1 cellular context compared by ENCODE assay signal in genomic region chr1:116825735-116826438, GRCh38.
TF ChIP-seq lines count a peak whose summit lies in the region.

No MANE protein-coding gene starts in this region.

TF ChIP-seq in GM12878, 131 proteins besides CTCF, POLR2A, EP300 and RAD21 (continued from another document):
- 0 out of 2 replicates have a peak, but pooled peaks have one; percentile 63 for TF ChIP-seq MLLT1 (IDR thresholded peaks at IDR 0.05)
- peak; percentile 99 for TF ChIP-seq HDGF (IDR thresholded peaks at IDR 0.05)
- TF ChIP-seq IRF5 (IDR thresholded peaks at IDR 0.05; ENCODE audit: borderline replicate concordance): no peak
- TF ChIP-seq ETV6 (conservative IDR thresholded peaks at IDR 0.05 in 1 of 2, IDR thresholded peaks at IDR 0.05 in 1 of 2; ENCODE audit: borderline replicate concordance in 1 of 2, low read depth in 1 of 2): no peak
- 0 out of 2 replicates have a peak, but pooled peaks have one; percentile 5 for TF ChIP-seq BACH1 (IDR thresholded peaks at IDR 0.05; ENCODE audit: borderline replicate concordance)
- no peak for TF ChIP-seq ATF2 (IDR thresholded peaks at IDR 0.05; ENCODE audit: low read length)
- no peak for TF ChIP-seq CBX5 (IDR thresholded peaks at IDR 0.05; ENCODE audit: low read depth)
TF ChIP-seq in GM12878: peak in this region for 5.
